ENCODE assay signal across 28 cellular contexts in the genomic region with DNA sequence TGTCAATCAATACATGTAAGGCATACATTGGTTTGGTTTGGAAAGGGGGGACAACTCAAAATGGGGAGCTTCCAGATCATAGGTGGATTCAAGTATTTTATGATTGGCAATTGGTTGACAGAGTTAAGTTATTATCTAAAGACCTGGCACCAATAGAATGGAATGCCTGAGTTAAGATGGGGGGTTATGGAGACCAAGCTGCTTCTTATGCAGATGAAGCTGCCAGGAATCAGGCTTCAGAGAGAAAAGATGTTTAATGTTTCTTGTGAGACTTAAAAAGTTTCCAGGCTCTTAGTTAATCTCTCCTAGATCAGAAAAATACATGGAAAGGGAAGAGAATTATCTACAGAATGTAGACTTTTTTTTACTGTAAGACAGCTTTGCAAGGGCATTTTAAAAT.
"Had no signal": no experiment of that assay in that cellular context is flagged by ENCODE, and none has a peak within 500 bp of the region (broad histone marks: within the 10 kb centered on the region; RNA-seq: fewer than 3 reads in every experiment).

No MANE protein-coding gene starts in this region.

- FAIRE-seq: kidney had no signal

- ATAC-seq: gastroesophageal sphincter; left cardiac atrium; lower lobe of right lung; natural killer cell treated with Interleukin-12 subunit alpha and Interleukin-12 subunit beta and Interleukin-15 and Interleukin-18, amount 100 ng/mL, for 72 hours; psoas muscle; right lobe of liver; stimulated activated memory B cell treated with anti-CD40 and anti-IgM and Interleukin-4, amounts not matched to agents 10 μg/mL and 1 μg/mL and 100 μg/mL, for 72 hours had no signal

- H3K36me3 ChIP-seq: esophagus muscularis mucosa, gastroesophageal sphincter, left ventricle myocardium inferior, lower lobe of right lung, right lobe of liver, spleen, tibial artery, upper lobe of left lung, uterus had no signal

- H3K27me3 Mint-ChIP-seq: memory B cell; natural killer cell treated with Interleukin-12 subunit alpha and Interleukin-12 subunit beta and Interleukin-15 and Interleukin-18, amount 100 ng/mL, for 72 hours; stimulated activated memory B cell treated with anti-CD40 and anti-IgM and Interleukin-4, amounts not matched to agents 10 μg/mL and 1 μg/mL and 100 μg/mL, for 72 hours; stimulated activated naive CD8-positive, alpha-beta T cell treated with anti-CD3 and anti-CD28 coated beads, Interleukin-15, Interleukin-2, amounts not matched to agents 100 ng/mL and 50 ng/mL, for 24 hours had no signal

- H3K4me3 Mint-ChIP-seq: memory B cell; natural killer cell treated with Interleukin-12 subunit alpha and Interleukin-12 subunit beta and Interleukin-15 and Interleukin-18, amount 100 ng/mL, for 72 hours; stimulated activated memory B cell treated with anti-CD40 and anti-IgM and Interleukin-4, amounts not matched to agents 10 μg/mL and 1 μg/mL and 100 μg/mL, for 72 hours; stimulated activated naive CD8-positive, alpha-beta T cell treated with anti-CD3 and anti-CD28 coated beads, Interleukin-15, Interleukin-2, amounts not matched to agents 100 ng/mL and 50 ng/mL, for 24 hours had no signal

- H3K4me1 ChIP-seq: esophagus muscularis mucosa, gastroesophageal sphincter, left ventricle myocardium inferior, lower lobe of right lung, psoas muscle, right lobe of liver, spleen, tibial artery, upper lobe of left lung, uterus had no signal

- H3K36me3 Mint-ChIP-seq: memory B cell; natural killer cell treated with Interleukin-12 subunit alpha and Interleukin-12 subunit beta and Interleukin-15 and Interleukin-18, amount 100 ng/mL, for 72 hours; stimulated activated memory B cell treated with anti-CD40 and anti-IgM and Interleukin-4, amounts not matched to agents 10 μg/mL and 1 μg/mL and 100 μg/mL, for 72 hours had no signal

- H3K9me3 ChIP-seq: esophagus muscularis mucosa, gastroesophageal sphincter, lower lobe of right lung, psoas muscle, right lobe of liver, tibial artery, upper lobe of left lung, uterus had no signal

- H3K4me3 ChIP-seq: dorsolateral prefrontal cortex, esophagus muscularis mucosa, gastroesophageal sphincter, hepatocyte, left ventricle myocardium inferior, lower lobe of right lung, psoas muscle, right lobe of liver, spleen, tibial artery, upper lobe of left lung, uterus had no signal

- H3K27ac Mint-ChIP-seq: memory B cell; natural killer cell treated with Interleukin-12 subunit alpha and Interleukin-12 subunit beta and Interleukin-15 and Interleukin-18, amount 100 ng/mL, for 72 hours; stimulated activated memory B cell treated with anti-CD40 and anti-IgM and Interleukin-4, amounts not matched to agents 10 μg/mL and 1 μg/mL and 100 μg/mL, for 72 hours; stimulated activated naive CD8-positive, alpha-beta T cell treated with anti-CD3 and anti-CD28 coated beads, Interleukin-15, Interleukin-2, amounts not matched to agents 100 ng/mL and 50 ng/mL, for 24 hours had no signal

- DNase-seq: cortex of kidney; dorsolateral prefrontal cortex; effector CD8-positive, alpha-beta T cell; glutamatergic neuron; kidney; left cardiac atrium; left ventricle myocardium inferior; lower lobe of right lung; midbrain; occipital lobe; psoas muscle; retina; right lobe of liver; spleen; stimulated activated CD4-positive, alpha-beta T cell treated with anti-CD3 and anti-CD28 coated beads, Interleukin-15, amount 100 ng/mL, for 24 hours; stimulated activated CD4-positive, alpha-beta T cell treated with anti-CD3 and anti-CD28 coated beads, Interleukin-1b, Interleukin-23, amount 100 ng/mL, for 48 hours; stimulated activated CD4-positive, alpha-beta T cell treated with anti-CD3 and anti-CD28 coated beads, Interleukin-4, amount 100 ng/mL, for 24 hours; tibial artery; upper lobe of left lung; uterus had no signal

- H3K4me1 Mint-ChIP-seq: memory B cell; stimulated activated memory B cell treated with anti-CD40 and anti-IgM and Interleukin-4, amounts not matched to agents 10 μg/mL and 1 μg/mL and 100 μg/mL, for 72 hours had no signal

- H3K27me3 ChIP-seq: dorsolateral prefrontal cortex, esophagus muscularis mucosa, gastroesophageal sphincter, hepatocyte, right lobe of liver, spleen, tibial artery, upper lobe of left lung, uterus had no signal

- H3K27ac ChIP-seq: dorsolateral prefrontal cortex, epithelial cell of prostate, esophagus muscularis mucosa, gastroesophageal sphincter, hepatocyte, left ventricle myocardium inferior, lower lobe of right lung, psoas muscle, right lobe of liver, spleen, tibial artery, upper lobe of left lung, uterus had no signal
